In the genomic region with DNA sequence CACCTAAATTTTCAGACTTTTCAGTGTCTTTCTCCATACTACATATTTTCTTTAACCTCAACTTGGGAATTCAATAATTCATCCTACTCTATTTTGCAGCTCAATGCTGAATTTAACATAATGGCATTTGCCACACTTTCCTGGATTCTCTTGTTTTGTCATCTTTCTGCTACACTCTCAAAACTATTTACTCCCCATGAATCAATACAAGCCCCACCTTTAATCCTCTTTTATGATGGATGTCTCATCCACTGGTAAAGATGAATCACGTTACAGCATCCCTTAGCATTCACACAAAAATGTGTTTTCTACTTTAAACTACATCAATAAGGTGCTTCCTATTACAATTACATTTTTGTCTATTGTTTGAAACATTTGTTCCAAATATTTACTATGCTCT, we compare ENCODE assay signal across 27 cellular contexts. TPM values are rescaled to one million over a fixed set of nuclear protein-coding genes. Genes with fewer than 3 reads are reported as not detected.
DNase-seq lines count a peak whose midpoint lies in the region; TF ChIP-seq lines count a peak whose summit lies in the region.
"Had no signal": no experiment of that assay in that cellular context is flagged by ENCODE, and none has a peak within 500 bp of the region (broad histone marks: within the 10 kb centered on the region; RNA-seq: fewer than 3 reads in every experiment).

No MANE protein-coding gene starts in this region.

- no peaks in the 10 kb centered on the region for H3K9me3 Mint-ChIP-seq in H9
- H3K9me3 Mint-ChIP-seq: activated T-cell treated with anti-CD3 and anti-CD28 coated beads, Interleukin-2, amount 50 U/mL, for 24 hours; stimulated activated naive B cell treated with anti-CD40 and anti-IgM and Interleukin-4, amounts not matched to agents 10 μg/mL and 1 μg/mL and 100 μg/mL, for 72 hours had no signal

- H3K79me2 ChIP-seq in H9 (ENCODE audit: insufficient read depth, low read length), result no peaks in the 10 kb centered on the region

- no peak overlapping the region for H2BK5ac ChIP-seq in H9 (ENCODE audit: insufficient read length, low read length)

- TF ChIP-seq CTCF in fibroblast of mammary gland (conservative IDR thresholded peaks at IDR 0.05; ENCODE audit: control insufficient read depth, insufficient read depth, low read depth, low read length) (no peak), H9 (conservative IDR thresholded peaks at IDR 0.05) (no peak)

- no peaks in the 10 kb centered on the region for H3K4me1 ChIP-seq in H9 (ENCODE audit: insufficient read depth, low read length)
- H3K4me1 ChIP-seq: adrenal gland; BLaER1 treated with 17β-estradiol and CSF1 and Interleukin-3, amounts not matched to agents 10 nM and 100 nM; vagina had no signal

- H3K18ac ChIP-seq in H9 (ENCODE audit: insufficient read length, low read depth, low read length), result no peak overlapping the region

- WGBS in H9 (ENCODE audit: extremely low coverage, insufficient read length, low lambda C conversion rate), result no CpG with 5 or more reads among the region's 1 CpG

- no peak overlapping the region for H3K4me3 ChIP-seq in fibroblast of mammary gland (ENCODE audit: control insufficient read depth, low read depth, low read length)
- H3K4me3 ChIP-seq: adrenal gland; BLaER1 treated with 17β-estradiol and CSF1 and Interleukin-3, amounts not matched to agents 10 nM and 100 nM; lung; SJCRH30; vagina had no signal

- H3K79me1 ChIP-seq in H9 (ENCODE audit: insufficient read depth, low read depth, low read length, poor library complexity, severe bottlenecking), result no peaks in the 10 kb centered on the region

- no peak overlapping the region for H3K4ac ChIP-seq in H9 (ENCODE audit: low read depth, low read length)

- H3K27ac ChIP-seq in H9 (ENCODE audit: insufficient read length, low read depth, low read length), result no peak overlapping the region
- H3K27ac ChIP-seq: adrenal gland; BLaER1 treated with 17β-estradiol and CSF1 and Interleukin-3, amounts not matched to agents 10 nM and 100 nM; neutrophil; SJCRH30; vagina had no signal

- H3K4me2 ChIP-seq in H9 (ENCODE audit: insufficient read depth, insufficient read length, low read length), result no peak overlapping the region
- H3K4me2 ChIP-seq: BLaER1 treated with 17β-estradiol and CSF1 and Interleukin-3, amounts not matched to agents 10 nM and 100 nM had no signal

- DNase-seq in GM03348 (ENCODE audit: low spot score) (peak; percentile 67), LoVo (ENCODE audit: low spot score) (peak; percentile 77), fibroblast of mammary gland (ENCODE audit: low read depth) (peak; percentile 57), cortex of kidney (lab: John Stamatoyannopoulos, UW) (no peak), H9 (no peak), hepatic stellate cell (ENCODE audit: low spot score) (no peak), mesenteric fat pad (ENCODE audit: low spot score) (no peak)
- DNase-seq: activated CD8-positive, alpha-beta memory T cell treated with anti-CD3 and anti-CD28 coated beads for 24 hours; activated naive CD4-positive, alpha-beta T cell; activated T-cell treated with anti-CD3 and anti-CD28 coated beads, Interleukin-2, amount 50 U/mL, for 24 hours; adrenal gland; Caco-2; caudate nucleus; H7; kidney; NCI-H1105; NCI-H2029; NCI-H345; NCI-H82; SJCRH30; stimulated activated CD4-positive, alpha-beta T cell treated with anti-CD3 and anti-CD28 coated beads, Interleukin-2, amount 100 ng/mL, for 48 hours; stimulated activated naive B cell treated with anti-CD40 and anti-IgM and Interleukin-4, amounts not matched to agents 10 μg/mL and 1 μg/mL and 100 μg/mL, for 72 hours; T-helper 1 cell had no signal

- H3K4me3 Mint-ChIP-seq in H9, result no peak overlapping the region
- H3K4me3 Mint-ChIP-seq: activated T-cell treated with anti-CD3 and anti-CD28 coated beads, Interleukin-2, amount 50 U/mL, for 24 hours; stimulated activated naive B cell treated with anti-CD40 and anti-IgM and Interleukin-4, amounts not matched to agents 10 μg/mL and 1 μg/mL and 100 μg/mL, for 72 hours had no signal

- H2BK20ac ChIP-seq in H9 (ENCODE audit: low read depth, low read length, poor library complexity, severe bottlenecking), result no peak overlapping the region

- no peaks in the 10 kb centered on the region for H3K36me3 Mint-ChIP-seq in H9 (ENCODE audit: insufficient read depth in 1 of 3, low read depth in 3 of 3)
- H3K36me3 Mint-ChIP-seq: stimulated activated naive B cell treated with anti-CD40 and anti-IgM and Interleukin-4, amounts not matched to agents 10 μg/mL and 1 μg/mL and 100 μg/mL, for 72 hours had no signal

- H2AK5ac ChIP-seq in H9 (ENCODE audit: insufficient read length, low read length), result no peak overlapping the region

- no peak overlapping the region for H3K56ac ChIP-seq in H9 (ENCODE audit: insufficient read length, low read depth, low read length)

- H3K27ac Mint-ChIP-seq in H9, result no peak overlapping the region
- H3K27ac Mint-ChIP-seq: activated T-cell treated with anti-CD3 and anti-CD28 coated beads, Interleukin-2, amount 50 U/mL, for 24 hours; stimulated activated naive B cell treated with anti-CD40 and anti-IgM and Interleukin-4, amounts not matched to agents 10 μg/mL and 1 μg/mL and 100 μg/mL, for 72 hours had no signal

- H4K5ac ChIP-seq in H9 (ENCODE audit: insufficient read length, low read depth, low read length), result no peak overlapping the region

- no peak overlapping the region for H2BK15ac ChIP-seq in H9 (ENCODE audit: low read depth, low read length)

- H3K27me3 Mint-ChIP-seq in H9 (ENCODE audit: low read depth), result no peaks in the 10 kb centered on the region

- H2BK120ac ChIP-seq in H9 (ENCODE audit: low read depth, low read length, poor library complexity, severe bottlenecking), result no peak overlapping the region

- H4K8ac ChIP-seq in H9 (replicated peaks; ENCODE audit: insufficient read length, low read depth, low read length), result no peak overlapping the region

- H3K27me3 ChIP-seq in H9 (ENCODE audit: insufficient read depth, low read length), result no peaks in the 10 kb centered on the region
- H3K27me3 ChIP-seq: adrenal gland; BLaER1 treated with 17β-estradiol and CSF1 and Interleukin-3, amounts not matched to agents 10 nM and 100 nM; SJCRH30; vagina had no signal

- H3T11ph ChIP-seq in H9 (ENCODE audit: low read length), result no peak overlapping the region

- H2AFZ ChIP-seq in H9 (ENCODE audit: low read length), result no peak overlapping the region

- no peak overlapping the region for H3K23ac ChIP-seq in H9 (ENCODE audit: insufficient read length, low read depth, low read length)

- H4K91ac ChIP-seq in H9 (ENCODE audit: insufficient read length, low read depth, low read length), result no peak overlapping the region

- peaks cover 5 to 8% of the 10 kb centered on the region in 2 experiments for H3K4me1 Mint-ChIP-seq in H9
- H3K4me1 Mint-ChIP-seq: stimulated activated naive B cell treated with anti-CD40 and anti-IgM and Interleukin-4, amounts not matched to agents 10 μg/mL and 1 μg/mL and 100 μg/mL, for 72 hours had no signal

- H3K23me2 ChIP-seq in H9 (ENCODE audit: insufficient read length, low read depth, low read length, poor library complexity, severe bottlenecking), result no peaks in the 10 kb centered on the region

- no peaks in the 10 kb centered on the region for H4K20me1 ChIP-seq in H9 (ENCODE audit: control insufficient read depth, insufficient read depth, insufficient read length)
- H4K20me1 ChIP-seq: BLaER1 treated with 17β-estradiol and CSF1 and Interleukin-3, amounts not matched to agents 10 nM and 100 nM had no signal

- no peak overlapping the region for H3K9ac ChIP-seq in H9 (ENCODE audit: extremely low read depth, insufficient read length, low read length)
- H3K9ac ChIP-seq: BLaER1 treated with 17β-estradiol and CSF1 and Interleukin-3, amounts not matched to agents 10 nM and 100 nM had no signal

- no peak overlapping the region for H3K14ac ChIP-seq in H9 (ENCODE audit: insufficient read depth, low read length)

- H2BK12ac ChIP-seq in H9 (ENCODE audit: insufficient read length, low read depth, low read length), result no peak overlapping the region

- no peaks in the 10 kb centered on the region for H3K9me3 ChIP-seq in H9 (ENCODE audit: control insufficient read depth, low read depth, low read length)
- H3K9me3 ChIP-seq: BLaER1 treated with 17β-estradiol and CSF1 and Interleukin-3, amounts not matched to agents 10 nM and 100 nM; Caco-2; neutrophil; SJCRH30; vagina had no signal

RNA-seq across cellular contexts. Expression of a gene that starts 19.6 kb away (rescaled TPM):
- total RNA-seq in H9 (2021), result 38.5 and 39.3 TPM in 2 replicates
- 33.6 TPM for total RNA-seq in mesenteric fat pad

Comparison
In these comparisons a context has a peak if more than half of its experiments do, and no peak if none do; other contexts are left out.
1. DNase-seq: peak in GM03348 (single experiment), LoVo (single experiment) and fibroblast of mammary gland (single experiment); none in cortex of kidney (single experiment), H9 (single experiment), hepatic stellate cell (single experiment) and mesenteric fat pad (single experiment).